13 cellular contexts compared by ENCODE assay signal in genomic region chr1:44684525-44684924, GRCh38. TPM values are rescaled to one million over a fixed set of nuclear protein-coding genes. Genes with fewer than 3 reads are reported as not detected.
DNase-seq lines count a peak whose midpoint lies in the region; ATAC-seq and TF ChIP-seq lines count a peak whose summit lies in the region.
"Had no signal": no experiment of that assay in that cellular context is flagged by ENCODE, and none has a peak within 500 bp of the region (broad histone marks: within the 10 kb centered on the region; RNA-seq: fewer than 3 reads in every experiment).

No MANE protein-coding gene starts in this region.

- no peak overlapping the region for H3K27ac Mint-ChIP-seq in activated naive CD8-positive, alpha-beta T cell treated with anti-CD3 and anti-CD28 coated beads, Interleukin-2, amount 50 U/mL, for 24 hours
- H3K27ac Mint-ChIP-seq: brain had no signal

- H3K14ac ChIP-seq in trophoblast cell (ENCODE audit: low read length), result no peak overlapping the region

- no peaks in the 10 kb centered on the region for H3K36me3 ChIP-seq in trophoblast cell (ENCODE audit: control insufficient read depth in 1 of 2, insufficient read depth in 2 of 2, low read length in 2 of 2)
- H3K36me3 ChIP-seq: left lung had no signal

- no peak overlapping the region for H4K8ac ChIP-seq in trophoblast cell (ENCODE audit: low read depth, low read length)

- H3K4me2 ChIP-seq in trophoblast cell (ENCODE audit: low read length), result no peak overlapping the region

- H3K4me3 ChIP-seq in trophoblast cell (ENCODE audit: low read depth, low read length), result no peak overlapping the region
- H3K4me3 ChIP-seq: left lung had no signal

- no peak overlapping the region for H2BK5ac ChIP-seq in trophoblast cell (ENCODE audit: low read depth, low read length, poor library complexity)

- ATAC-seq in GM18498 (IDR thresholded peaks at IDR 0.05; ENCODE audit: unreplicated experiment) (peak; percentile 53), HG03280 (IDR thresholded peaks at IDR 0.05; ENCODE audit: unreplicated experiment) (peak; percentile 60)
- ATAC-seq in activated naive CD8-positive, alpha-beta T cell treated with anti-CD3 and anti-CD28 coated beads, Interleukin-2, amount 50 U/mL, for 24 hours, result peak; percentile 76
- ATAC-seq: left lung had no signal

- no peak overlapping the region for H3K23ac ChIP-seq in trophoblast cell (ENCODE audit: low read length)

- H3K4me3 Mint-ChIP-seq in activated naive CD8-positive, alpha-beta T cell treated with anti-CD3 and anti-CD28 coated beads, Interleukin-2, amount 50 U/mL, for 24 hours, result no peak overlapping the region
- H3K4me3 Mint-ChIP-seq: brain had no signal

- no peak overlapping the region for H3K18ac ChIP-seq in trophoblast cell (ENCODE audit: low read length)

- H3K4me1 Mint-ChIP-seq in activated naive CD8-positive, alpha-beta T cell treated with anti-CD3 and anti-CD28 coated beads, Interleukin-2, amount 50 U/mL, for 24 hours, result peaks cover 2% of the 10 kb centered on the region
- H3K4me1 Mint-ChIP-seq: brain had no signal

- H3K9me3 ChIP-seq in trophoblast cell (ENCODE audit: insufficient read depth, low read depth, low read length), result no peaks in the 10 kb centered on the region
- H3K9me3 ChIP-seq: left lung had no signal

- no peak overlapping the region for H2AFZ ChIP-seq in trophoblast cell (ENCODE audit: insufficient read depth, low read length, poor library complexity)

- H3K4me1 ChIP-seq in trophoblast cell (ENCODE audit: control insufficient read depth in 1 of 2, insufficient read depth in 2 of 2, low read length in 2 of 2), result no peaks in the 10 kb centered on the region

- no peak overlapping the region for H3K4ac ChIP-seq in trophoblast cell (ENCODE audit: low read depth, low read length)

- TF ChIP-seq CTCF in GM20000 (IDR thresholded peaks at IDR 0.05; ENCODE audit: extremely low read depth, missing control alignments), result no peak

- DNase-seq in GM20000 (ENCODE audit: low spot score), result peak; percentile 59
- DNase-seq in activated naive CD8-positive, alpha-beta T cell treated with anti-CD3 and anti-CD28 coated beads, Interleukin-2, amount 50 U/mL, for 24 hours, result no peak
- DNase-seq in NCI-H2171 (lab: John Stamatoyannopoulos, UW), result no peak
- DNase-seq in stimulated activated CD4-positive, alpha-beta T cell treated with anti-CD3 and anti-CD28 coated beads, Interleukin-4, amount 100 ng/mL, for 4 hours, result no peak
- DNase-seq in trophoblast cell, result no peak
- DNase-seq in NCI-H1694 treated with DMSO at 0.1 percent for 48 hours (lab: John Stamatoyannopoulos, UW), result no peak
- DNase-seq: MM.1S; stimulated activated CD8-positive, alpha-beta memory T cell treated with anti-CD3 and anti-CD28 coated beads, Interleukin-4, amount 100 ng/mL, for 48 hours had no signal

- no peaks in the 10 kb centered on the region for H3K36me3 Mint-ChIP-seq in activated naive CD8-positive, alpha-beta T cell treated with anti-CD3 and anti-CD28 coated beads, Interleukin-2, amount 50 U/mL, for 24 hours (ENCODE audit: low read depth)

- H3K79me1 ChIP-seq in trophoblast cell (ENCODE audit: low read length), result no peaks in the 10 kb centered on the region

- no CpG with 5 or more reads among the region's 1 CpG for WGBS in trophoblast cell (ENCODE audit: extremely low coverage, insufficient coverage, insufficient read length)

- no peak overlapping the region for H3K9ac ChIP-seq in trophoblast cell (ENCODE audit: low read length)

- H2AK5ac ChIP-seq in trophoblast cell (ENCODE audit: low read length), result no peak overlapping the region

- H2BK120ac ChIP-seq in trophoblast cell (ENCODE audit: insufficient read depth, low read length, poor library complexity), result no peak overlapping the region

- H3K27me3 Mint-ChIP-seq in activated naive CD8-positive, alpha-beta T cell treated with anti-CD3 and anti-CD28 coated beads, Interleukin-2, amount 50 U/mL, for 24 hours, result no peaks in the 10 kb centered on the region
- H3K27me3 Mint-ChIP-seq: brain had no signal

- no peaks in the 10 kb centered on the region for H3K9me3 Mint-ChIP-seq in activated naive CD8-positive, alpha-beta T cell treated with anti-CD3 and anti-CD28 coated beads, Interleukin-2, amount 50 U/mL, for 24 hours

- no peak overlapping the region for H4K91ac ChIP-seq in trophoblast cell (ENCODE audit: low read depth, low read length)

- peaks cover 2% of the 10 kb centered on the region for H3K27me3 ChIP-seq in trophoblast cell (ENCODE audit: insufficient read depth, low read length)
- H3K27me3 ChIP-seq: left lung had no signal

- no peak overlapping the region for H2BK12ac ChIP-seq in trophoblast cell (ENCODE audit: low read length)

- no peak overlapping the region for H3K27ac ChIP-seq in trophoblast cell (ENCODE audit: low read depth, low read length)
- H3K27ac ChIP-seq: RWPE1 had no signal

- no peaks in the 10 kb centered on the region for H3K79me2 ChIP-seq in trophoblast cell (ENCODE audit: control insufficient read depth, insufficient read depth, low read length, poor library complexity)

- H4K12ac ChIP-seq in trophoblast cell (ENCODE audit: low read depth, low read length), result no peak overlapping the region

RNA-seq across cellular contexts. Expression of gene ARMH1, which starts 10.0 kb away (rescaled TPM):
- polyA plus RNA-seq in trophoblast cell (2013), result 1.3 and 1.5 TPM in 2 replicates

RNA-seq across cellular contexts. Expression of gene TMEM53, which starts 10.2 kb away (rescaled TPM):
- 9.2 and 9.3 TPM in 2 replicates for polyA plus RNA-seq in trophoblast cell (2013)

RNA-seq across cellular contexts. Expression of gene RNU5D-1, which starts 46.4 kb away (rescaled TPM):
- polyA plus RNA-seq in trophoblast cell (2013), result not detected in 2 replicates

RNA-seq across cellular contexts. Expression of gene KIF2C, which starts 55.1 kb away (rescaled TPM):
- 47.3 and 48.8 TPM in 2 replicates for polyA plus RNA-seq in trophoblast cell (2013)
